ENCODE assay signal across 1 cellular context in the genomic region with DNA sequence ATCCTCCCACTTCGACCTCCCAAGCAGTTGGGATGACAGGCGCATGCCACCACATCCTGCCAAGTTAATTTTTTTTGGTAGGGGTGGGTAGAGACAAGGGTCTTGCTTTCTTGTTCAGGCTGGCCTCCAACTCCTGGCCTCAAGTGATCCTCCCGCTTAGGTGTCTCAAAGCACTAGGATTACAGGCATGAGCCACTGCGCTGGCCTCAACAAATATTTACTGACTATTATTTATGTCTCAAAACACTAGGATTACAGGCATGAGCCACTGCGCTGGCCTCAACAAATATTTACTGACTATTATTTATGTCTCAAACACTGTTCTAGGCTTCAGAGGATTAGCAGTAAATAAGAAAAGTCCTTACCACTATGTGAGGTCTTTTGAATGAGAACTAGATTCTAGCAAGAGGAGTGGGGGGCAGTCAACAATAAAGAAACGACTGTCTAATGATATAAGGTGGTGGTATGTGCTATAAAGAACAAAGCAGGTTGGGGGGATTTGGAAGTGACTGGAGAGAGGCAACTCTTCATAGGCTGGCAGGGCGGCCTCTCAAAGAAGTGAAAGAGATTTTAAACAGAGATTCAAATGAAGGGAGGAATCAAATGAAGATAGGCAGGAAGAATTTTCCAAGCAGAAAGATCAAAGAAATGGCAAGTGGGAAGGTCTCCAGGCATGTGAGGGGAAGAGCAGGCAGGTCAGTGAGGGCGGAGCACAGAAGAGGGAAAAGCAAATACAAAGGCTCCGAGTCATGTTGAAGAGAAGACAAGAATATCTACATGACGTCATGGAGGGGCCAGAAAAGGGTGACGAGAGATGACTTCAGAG.
TF ChIP-seq lines count a peak whose summit lies in the region.

No MANE protein-coding gene starts in this region.

TF ChIP-seq in HepG2, 621 proteins besides CTCF, POLR2A, EP300 and RAD21 (continued from another document and continues in another):
- TF ChIP-seq, protein P1, sequence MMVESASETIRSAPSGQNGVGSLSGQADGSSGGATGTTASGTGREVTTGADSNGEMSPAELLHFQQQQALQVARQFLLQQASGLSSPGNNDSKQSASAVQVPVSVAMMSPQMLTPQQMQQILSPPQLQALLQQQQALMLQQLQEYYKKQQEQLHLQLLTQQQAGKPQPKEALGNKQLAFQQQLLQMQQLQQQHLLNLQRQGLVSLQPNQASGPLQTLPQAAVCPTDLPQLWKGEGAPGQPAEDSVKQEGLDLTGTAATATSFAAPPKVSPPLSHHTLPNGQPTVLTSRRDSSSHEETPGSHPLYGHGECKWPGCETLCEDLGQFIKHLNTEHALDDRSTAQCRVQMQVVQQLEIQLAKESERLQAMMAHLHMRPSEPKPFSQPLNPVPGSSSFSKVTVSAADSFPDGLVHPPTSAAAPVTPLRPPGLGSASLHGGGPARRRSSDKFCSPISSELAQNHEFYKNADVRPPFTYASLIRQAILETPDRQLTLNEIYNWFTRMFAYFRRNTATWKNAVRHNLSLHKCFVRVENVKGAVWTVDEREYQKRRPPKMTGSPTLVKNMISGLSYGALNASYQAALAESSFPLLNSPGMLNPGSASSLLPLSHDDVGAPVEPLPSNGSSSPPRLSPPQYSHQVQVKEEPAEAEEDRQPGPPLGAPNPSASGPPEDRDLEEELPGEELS (CRISPR knock-in tag; IDR thresholded peaks at IDR 0.05): peak; percentile 91
- TF ChIP-seq, protein P2, sequence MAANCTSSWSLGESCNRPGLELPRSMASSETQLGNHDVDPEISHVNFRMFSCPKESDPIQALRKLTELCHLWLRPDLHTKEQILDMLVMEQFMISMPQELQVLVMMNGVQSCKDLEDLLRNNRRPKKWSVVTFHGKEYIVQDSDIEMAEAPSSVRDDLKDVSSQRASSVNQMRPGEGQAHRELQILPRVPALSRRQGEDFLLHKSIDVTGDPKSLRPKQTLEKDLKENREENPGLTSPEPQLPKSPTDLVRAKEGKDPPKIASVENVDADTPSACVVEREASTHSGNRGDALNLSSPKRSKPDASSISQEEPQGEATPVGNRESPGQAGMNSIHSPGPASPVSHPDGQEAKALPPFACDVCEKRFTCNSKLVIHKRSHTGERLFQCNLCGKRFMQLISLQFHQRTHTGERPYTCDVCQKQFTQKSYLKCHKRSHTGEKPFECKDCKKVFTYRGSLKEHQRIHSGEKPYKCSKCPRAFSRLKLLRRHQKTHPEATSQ (CRISPR knock-in tag; IDR thresholded peaks at IDR 0.05; ENCODE audit: borderline replicate concordance): no peak
- TF ChIP-seq, protein P3, sequence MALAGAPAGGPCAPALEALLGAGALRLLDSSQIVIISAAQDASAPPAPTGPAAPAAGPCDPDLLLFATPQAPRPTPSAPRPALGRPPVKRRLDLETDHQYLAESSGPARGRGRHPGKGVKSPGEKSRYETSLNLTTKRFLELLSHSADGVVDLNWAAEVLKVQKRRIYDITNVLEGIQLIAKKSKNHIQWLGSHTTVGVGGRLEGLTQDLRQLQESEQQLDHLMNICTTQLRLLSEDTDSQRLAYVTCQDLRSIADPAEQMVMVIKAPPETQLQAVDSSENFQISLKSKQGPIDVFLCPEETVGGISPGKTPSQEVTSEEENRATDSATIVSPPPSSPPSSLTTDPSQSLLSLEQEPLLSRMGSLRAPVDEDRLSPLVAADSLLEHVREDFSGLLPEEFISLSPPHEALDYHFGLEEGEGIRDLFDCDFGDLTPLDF (CRISPR knock-in tag; IDR thresholded peaks at IDR 0.05): no peak
- TF ChIP-seq ZNF850 (CRISPR knock-in tag; conservative IDR thresholded peaks at IDR 0.05) (no peak), HNRNPK (IDR thresholded peaks at IDR 0.05; ENCODE audit: low read depth, low read length, poor library complexity, severe bottlenecking) (no peak), BRCA1 (CRISPR knock-in tag; IDR thresholded peaks at IDR 0.05) (no peak), MEF2D (CRISPR knock-in tag; IDR thresholded peaks at IDR 0.05) (peak; percentile 43; the same call in 1 of the 2 replicates), ZNF891 (CRISPR knock-in tag; IDR thresholded peaks at IDR 0.05) (no peak), ZNF337 (CRISPR knock-in tag; IDR thresholded peaks at IDR 0.05; ENCODE audit: borderline replicate concordance, low read depth) (no peak), ZNF354B (CRISPR knock-in tag; IDR thresholded peaks at IDR 0.05) (no peak), KMT2B (CRISPR knock-in tag; IDR thresholded peaks at IDR 0.05) (no peak), NCOA1 (CRISPR knock-in tag; IDR thresholded peaks at IDR 0.05) (no peak), SAP130 (CRISPR knock-in tag; IDR thresholded peaks at IDR 0.05; ENCODE audit: low read depth) (peak; percentile 64), FOSL2 (CRISPR knock-in tag; IDR thresholded peaks at IDR 0.05) (peak; percentile 91), NFE2L2 (IDR thresholded peaks at IDR 0.05; ENCODE audit: low read length) (no peak), CEBPG (CRISPR knock-in tag; IDR thresholded peaks at IDR 0.05) (peak; percentile 53), MED1 (CRISPR knock-in tag; IDR thresholded peaks at IDR 0.05) (0 out of 2 replicates have a peak, but pooled peaks have one; percentile 32), TOPORS (CRISPR knock-in tag; IDR thresholded peaks at IDR 0.05) (no peak; the same call in 1 of the 2 replicates), EED (CRISPR knock-in tag; IDR thresholded peaks at IDR 0.05) (no peak), ZMYM3 (CRISPR knock-in tag; IDR thresholded peaks at IDR 0.05) (0 out of 2 replicates have a peak, but pooled peaks have one; percentile 24), HOXD1 (CRISPR knock-in tag; IDR thresholded peaks at IDR 0.05) (peak; percentile 59; the same call in 1 of the 2 replicates), NR1H2 (CRISPR knock-in tag; IDR thresholded peaks at IDR 0.05; ENCODE audit: borderline replicate concordance, low read depth) (no peak)
- TF ChIP-seq, protein P4, sequence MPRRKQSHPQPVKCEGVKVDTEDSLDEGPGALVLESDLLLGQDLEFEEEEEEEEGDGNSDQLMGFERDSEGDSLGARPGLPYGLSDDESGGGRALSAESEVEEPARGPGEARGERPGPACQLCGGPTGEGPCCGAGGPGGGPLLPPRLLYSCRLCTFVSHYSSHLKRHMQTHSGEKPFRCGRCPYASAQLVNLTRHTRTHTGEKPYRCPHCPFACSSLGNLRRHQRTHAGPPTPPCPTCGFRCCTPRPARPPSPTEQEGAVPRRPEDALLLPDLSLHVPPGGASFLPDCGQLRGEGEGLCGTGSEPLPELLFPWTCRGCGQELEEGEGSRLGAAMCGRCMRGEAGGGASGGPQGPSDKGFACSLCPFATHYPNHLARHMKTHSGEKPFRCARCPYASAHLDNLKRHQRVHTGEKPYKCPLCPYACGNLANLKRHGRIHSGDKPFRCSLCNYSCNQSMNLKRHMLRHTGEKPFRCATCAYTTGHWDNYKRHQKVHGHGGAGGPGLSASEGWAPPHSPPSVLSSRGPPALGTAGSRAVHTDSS (CRISPR knock-in tag; conservative IDR thresholded peaks at IDR 0.05): no peak
- TF ChIP-seq, protein P5, sequence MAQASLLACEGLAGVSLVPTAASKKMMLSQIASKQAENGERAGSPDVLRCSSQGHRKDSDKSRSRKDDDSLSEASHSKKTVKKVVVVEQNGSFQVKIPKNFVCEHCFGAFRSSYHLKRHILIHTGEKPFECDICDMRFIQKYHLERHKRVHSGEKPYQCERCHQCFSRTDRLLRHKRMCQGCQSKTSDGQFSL (CRISPR knock-in tag; IDR thresholded peaks at IDR 0.05): no peak
- TF ChIP-seq, protein P6, sequence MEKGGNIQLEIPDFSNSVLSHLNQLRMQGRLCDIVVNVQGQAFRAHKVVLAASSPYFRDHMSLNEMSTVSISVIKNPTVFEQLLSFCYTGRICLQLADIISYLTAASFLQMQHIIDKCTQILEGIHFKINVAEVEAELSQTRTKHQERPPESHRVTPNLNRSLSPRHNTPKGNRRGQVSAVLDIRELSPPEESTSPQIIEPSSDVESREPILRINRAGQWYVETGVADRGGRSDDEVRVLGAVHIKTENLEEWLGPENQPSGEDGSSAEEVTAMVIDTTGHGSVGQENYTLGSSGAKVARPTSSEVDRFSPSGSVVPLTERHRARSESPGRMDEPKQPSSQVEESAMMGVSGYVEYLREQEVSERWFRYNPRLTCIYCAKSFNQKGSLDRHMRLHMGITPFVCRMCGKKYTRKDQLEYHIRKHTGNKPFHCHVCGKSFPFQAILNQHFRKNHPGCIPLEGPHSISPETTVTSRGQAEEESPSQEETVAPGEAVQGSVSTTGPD (CRISPR knock-in tag; IDR thresholded peaks at IDR 0.05): no peak
- TF ChIP-seq, protein P7, sequence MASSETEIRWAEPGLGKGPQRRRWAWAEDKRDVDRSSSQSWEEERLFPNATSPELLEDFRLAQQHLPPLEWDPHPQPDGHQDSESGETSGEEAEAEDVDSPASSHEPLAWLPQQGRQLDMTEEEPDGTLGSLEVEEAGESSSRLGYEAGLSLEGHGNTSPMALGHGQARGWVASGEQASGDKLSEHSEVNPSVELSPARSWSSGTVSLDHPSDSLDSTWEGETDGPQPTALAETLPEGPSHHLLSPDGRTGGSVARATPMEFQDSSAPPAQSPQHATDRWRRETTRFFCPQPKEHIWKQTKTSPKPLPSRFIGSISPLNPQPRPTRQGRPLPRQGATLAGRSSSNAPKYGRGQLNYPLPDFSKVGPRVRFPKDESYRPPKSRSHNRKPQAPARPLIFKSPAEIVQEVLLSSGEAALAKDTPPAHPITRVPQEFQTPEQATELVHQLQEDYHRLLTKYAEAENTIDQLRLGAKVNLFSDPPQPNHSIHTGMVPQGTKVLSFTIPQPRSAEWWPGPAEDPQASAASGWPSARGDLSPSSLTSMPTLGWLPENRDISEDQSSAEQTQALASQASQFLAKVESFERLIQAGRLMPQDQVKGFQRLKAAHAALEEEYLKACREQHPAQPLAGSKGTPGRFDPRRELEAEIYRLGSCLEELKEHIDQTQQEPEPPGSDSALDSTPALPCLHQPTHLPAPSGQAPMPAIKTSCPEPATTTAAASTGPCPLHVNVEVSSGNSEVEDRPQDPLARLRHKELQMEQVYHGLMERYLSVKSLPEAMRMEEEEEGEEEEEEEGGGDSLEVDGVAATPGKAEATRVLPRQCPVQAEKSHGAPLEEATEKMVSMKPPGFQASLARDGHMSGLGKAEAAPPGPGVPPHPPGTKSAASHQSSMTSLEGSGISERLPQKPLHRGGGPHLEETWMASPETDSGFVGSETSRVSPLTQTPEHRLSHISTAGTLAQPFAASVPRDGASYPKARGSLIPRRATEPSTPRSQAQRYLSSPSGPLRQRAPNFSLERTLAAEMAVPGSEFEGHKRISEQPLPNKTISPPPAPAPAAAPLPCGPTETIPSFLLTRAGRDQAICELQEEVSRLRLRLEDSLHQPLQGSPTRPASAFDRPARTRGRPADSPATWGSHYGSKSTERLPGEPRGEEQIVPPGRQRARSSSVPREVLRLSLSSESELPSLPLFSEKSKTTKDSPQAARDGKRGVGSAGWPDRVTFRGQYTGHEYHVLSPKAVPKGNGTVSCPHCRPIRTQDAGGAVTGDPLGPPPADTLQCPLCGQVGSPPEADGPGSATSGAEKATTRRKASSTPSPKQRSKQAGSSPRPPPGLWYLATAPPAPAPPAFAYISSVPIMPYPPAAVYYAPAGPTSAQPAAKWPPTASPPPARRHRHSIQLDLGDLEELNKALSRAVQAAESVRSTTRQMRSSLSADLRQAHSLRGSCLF (CRISPR knock-in tag; IDR thresholded peaks at IDR 0.05; ENCODE audit: borderline replicate concordance): no peak; the same call in 1 of the 2 replicates
- TF ChIP-seq, protein P8, sequence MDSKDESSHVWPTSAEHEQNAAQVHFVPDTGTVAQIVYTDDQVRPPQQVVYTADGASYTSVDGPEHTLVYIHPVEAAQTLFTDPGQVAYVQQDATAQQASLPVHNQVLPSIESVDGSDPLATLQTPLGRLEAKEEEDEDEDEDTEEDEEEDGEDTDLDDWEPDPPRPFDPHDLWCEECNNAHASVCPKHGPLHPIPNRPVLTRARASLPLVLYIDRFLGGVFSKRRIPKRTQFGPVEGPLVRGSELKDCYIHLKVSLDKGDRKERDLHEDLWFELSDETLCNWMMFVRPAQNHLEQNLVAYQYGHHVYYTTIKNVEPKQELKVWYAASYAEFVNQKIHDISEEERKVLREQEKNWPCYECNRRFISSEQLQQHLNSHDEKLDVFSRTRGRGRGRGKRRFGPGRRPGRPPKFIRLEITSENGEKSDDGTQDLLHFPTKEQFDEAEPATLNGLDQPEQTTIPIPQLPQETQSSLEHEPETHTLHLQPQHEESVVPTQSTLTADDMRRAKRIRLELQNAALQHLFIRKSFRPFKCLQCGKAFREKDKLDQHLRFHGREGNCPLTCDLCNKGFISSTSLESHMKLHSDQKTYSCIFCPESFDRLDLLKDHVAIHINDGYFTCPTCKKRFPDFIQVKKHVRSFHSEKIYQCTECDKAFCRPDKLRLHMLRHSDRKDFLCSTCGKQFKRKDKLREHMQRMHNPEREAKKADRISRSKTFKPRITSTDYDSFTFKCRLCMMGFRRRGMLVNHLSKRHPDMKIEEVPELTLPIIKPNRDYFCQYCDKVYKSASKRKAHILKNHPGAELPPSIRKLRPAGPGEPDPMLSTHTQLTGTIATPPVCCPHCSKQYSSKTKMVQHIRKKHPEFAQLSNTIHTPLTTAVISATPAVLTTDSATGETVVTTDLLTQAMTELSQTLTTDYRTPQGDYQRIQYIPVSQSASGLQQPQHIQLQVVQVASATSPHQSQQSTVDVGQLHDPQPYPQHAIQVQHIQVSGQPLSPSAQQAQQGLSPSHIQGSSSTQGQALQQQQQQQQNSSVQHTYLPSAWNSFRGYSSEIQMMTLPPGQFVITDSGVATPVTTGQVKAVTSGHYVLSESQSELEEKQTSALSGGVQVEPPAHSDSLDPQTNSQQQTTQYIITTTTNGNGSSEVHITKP (CRISPR knock-in tag; IDR thresholded peaks at IDR 0.05; ENCODE audit: low read depth): no peak
- TF ChIP-seq, protein P9, sequence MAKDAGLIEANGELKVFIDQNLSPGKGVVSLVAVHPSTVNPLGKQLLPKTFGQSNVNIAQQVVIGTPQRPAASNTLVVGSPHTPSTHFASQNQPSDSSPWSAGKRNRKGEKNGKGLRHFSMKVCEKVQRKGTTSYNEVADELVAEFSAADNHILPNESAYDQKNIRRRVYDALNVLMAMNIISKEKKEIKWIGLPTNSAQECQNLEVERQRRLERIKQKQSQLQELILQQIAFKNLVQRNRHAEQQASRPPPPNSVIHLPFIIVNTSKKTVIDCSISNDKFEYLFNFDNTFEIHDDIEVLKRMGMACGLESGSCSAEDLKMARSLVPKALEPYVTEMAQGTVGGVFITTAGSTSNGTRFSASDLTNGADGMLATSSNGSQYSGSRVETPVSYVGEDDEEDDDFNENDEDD (CRISPR knock-in tag; IDR thresholded peaks at IDR 0.05; ENCODE audit: borderline replicate concordance): no peak; the same call in 1 of the 2 replicates
- TF ChIP-seq, protein P10, sequence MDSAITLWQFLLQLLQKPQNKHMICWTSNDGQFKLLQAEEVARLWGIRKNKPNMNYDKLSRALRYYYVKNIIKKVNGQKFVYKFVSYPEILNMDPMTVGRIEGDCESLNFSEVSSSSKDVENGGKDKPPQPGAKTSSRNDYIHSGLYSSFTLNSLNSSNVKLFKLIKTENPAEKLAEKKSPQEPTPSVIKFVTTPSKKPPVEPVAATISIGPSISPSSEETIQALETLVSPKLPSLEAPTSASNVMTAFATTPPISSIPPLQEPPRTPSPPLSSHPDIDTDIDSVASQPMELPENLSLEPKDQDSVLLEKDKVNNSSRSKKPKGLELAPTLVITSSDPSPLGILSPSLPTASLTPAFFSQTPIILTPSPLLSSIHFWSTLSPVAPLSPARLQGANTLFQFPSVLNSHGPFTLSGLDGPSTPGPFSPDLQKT (CRISPR knock-in tag; IDR thresholded peaks at IDR 0.05; ENCODE audit: borderline replicate concordance): no peak
- TF ChIP-seq, protein P11, sequence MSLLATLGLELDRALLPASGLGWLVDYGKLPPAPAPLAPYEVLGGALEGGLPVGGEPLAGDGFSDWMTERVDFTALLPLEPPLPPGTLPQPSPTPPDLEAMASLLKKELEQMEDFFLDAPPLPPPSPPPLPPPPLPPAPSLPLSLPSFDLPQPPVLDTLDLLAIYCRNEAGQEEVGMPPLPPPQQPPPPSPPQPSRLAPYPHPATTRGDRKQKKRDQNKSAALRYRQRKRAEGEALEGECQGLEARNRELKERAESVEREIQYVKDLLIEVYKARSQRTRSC (CRISPR knock-in tag; IDR thresholded peaks at IDR 0.05; ENCODE audit: low read depth): no peak
- TF ChIP-seq, protein P12, sequence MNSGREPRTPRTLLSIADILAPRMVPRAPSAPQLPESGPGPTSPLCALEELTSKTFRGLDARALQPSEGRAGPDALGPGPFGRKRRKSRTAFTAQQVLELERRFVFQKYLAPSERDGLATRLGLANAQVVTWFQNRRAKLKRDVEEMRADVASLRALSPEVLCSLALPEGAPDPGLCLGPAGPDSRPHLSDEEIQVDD (CRISPR knock-in tag; IDR thresholded peaks at IDR 0.05; ENCODE audit: borderline replicate concordance): no peak
